ENCODE assay signal across 23 cellular contexts in the genomic region with DNA sequence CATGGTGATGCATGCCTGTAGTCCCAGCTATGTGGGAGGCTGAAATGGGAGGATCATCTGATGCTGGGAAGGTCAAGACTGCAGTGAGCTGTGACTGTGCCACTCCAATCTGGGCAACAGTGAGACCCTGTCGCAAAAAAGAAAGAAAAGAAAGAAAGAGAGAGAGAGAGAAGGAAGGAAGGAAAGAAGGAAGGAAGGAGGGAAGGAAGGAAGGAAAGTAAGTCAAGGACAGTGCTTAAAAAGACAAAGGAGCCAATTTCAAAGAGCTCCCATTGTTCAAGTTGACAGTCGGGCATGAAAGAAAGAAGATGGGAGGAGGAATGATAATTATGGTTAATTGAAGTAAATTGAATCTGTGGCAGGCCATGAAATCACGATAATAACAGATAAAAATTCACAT. TPM values are rescaled to one million over a fixed set of nuclear protein-coding genes. Genes with fewer than 3 reads are reported as not detected.
"Had no signal": no experiment of that assay in that cellular context is flagged by ENCODE, and none has a peak within 500 bp of the region (broad histone marks: within the 10 kb centered on the region; RNA-seq: fewer than 3 reads in every experiment).

No MANE protein-coding gene starts in this region.

- H3K4me3 Mint-ChIP-seq: memory B cell; mesothelial cell of epicardium; natural killer cell treated with Interleukin-12 subunit alpha and Interleukin-12 subunit beta and Interleukin-15 and Interleukin-18, amount 100 ng/mL, for 72 hours; stimulated activated naive B cell treated with anti-CD40 and anti-IgM and Interleukin-4, amounts not matched to agents 10 μg/mL and 1 μg/mL and 100 μg/mL, for 72 hours had no signal

- H3K27me3 Mint-ChIP-seq: stimulated activated naive B cell treated with anti-CD40 and anti-IgM and Interleukin-4, amounts not matched to agents 10 μg/mL and 1 μg/mL and 100 μg/mL, for 72 hours had no signal

- DNase-seq: dorsolateral prefrontal cortex; effector CD8-positive, alpha-beta T cell; foreskin melanocyte; head of caudate nucleus; kidney; left cardiac atrium; left ventricle myocardium inferior; lower lobe of right lung; psoas muscle; retina; right lobe of liver; stimulated activated CD4-positive, alpha-beta T cell treated with anti-CD3 and anti-CD28 coated beads, Interleukin-4, amount 100 ng/mL, for 24 hours; stimulated activated naive B cell treated with anti-CD40 and anti-IgM and Interleukin-4, amounts not matched to agents 10 μg/mL and 1 μg/mL and 100 μg/mL, for 72 hours; trophoblast cell had no signal

- ATAC-seq: left cardiac atrium; lower lobe of right lung; natural killer cell treated with Interleukin-12 subunit alpha and Interleukin-12 subunit beta and Interleukin-15 and Interleukin-18, amount 100 ng/mL, for 72 hours; psoas muscle; right lobe of liver; stimulated activated naive B cell treated with anti-CD40 and anti-IgM and Interleukin-4, amounts not matched to agents 10 μg/mL and 1 μg/mL and 100 μg/mL, for 72 hours had no signal

- H3K36me3 Mint-ChIP-seq: memory B cell; mesothelial cell of epicardium; natural killer cell treated with Interleukin-12 subunit alpha and Interleukin-12 subunit beta and Interleukin-15 and Interleukin-18, amount 100 ng/mL, for 72 hours; stimulated activated naive B cell treated with anti-CD40 and anti-IgM and Interleukin-4, amounts not matched to agents 10 μg/mL and 1 μg/mL and 100 μg/mL, for 72 hours had no signal

- H3K9me3 Mint-ChIP-seq: memory B cell; mesothelial cell of epicardium; natural killer cell treated with Interleukin-12 subunit alpha and Interleukin-12 subunit beta and Interleukin-15 and Interleukin-18, amount 100 ng/mL, for 72 hours; stimulated activated naive B cell treated with anti-CD40 and anti-IgM and Interleukin-4, amounts not matched to agents 10 μg/mL and 1 μg/mL and 100 μg/mL, for 72 hours had no signal

- H3K27ac ChIP-seq: coronary artery, dorsolateral prefrontal cortex, hepatocyte, left ventricle myocardium inferior, lower lobe of right lung, psoas muscle, right lobe of liver had no signal

- H3K4me1 ChIP-seq: right lobe of liver had no signal

- H3K4me3 ChIP-seq: coronary artery, dorsolateral prefrontal cortex, hepatocyte, left ventricle myocardium inferior, lower lobe of right lung, psoas muscle, right lobe of liver had no signal

- H3K36me3 ChIP-seq: left ventricle myocardium inferior, lower lobe of right lung, right lobe of liver had no signal

- H3K27me3 ChIP-seq: dorsolateral prefrontal cortex, hepatocyte, right lobe of liver had no signal

- H3K27ac Mint-ChIP-seq: memory B cell; mesothelial cell of epicardium; natural killer cell treated with Interleukin-12 subunit alpha and Interleukin-12 subunit beta and Interleukin-15 and Interleukin-18, amount 100 ng/mL, for 72 hours; stimulated activated naive B cell treated with anti-CD40 and anti-IgM and Interleukin-4, amounts not matched to agents 10 μg/mL and 1 μg/mL and 100 μg/mL, for 72 hours had no signal

- H3K9me3 ChIP-seq: left ventricle myocardium inferior, lower lobe of right lung, psoas muscle, right lobe of liver had no signal

RNA-seq across cellular contexts. Expression of a gene that starts 16.2 kb away (rescaled TPM):
- total RNA-seq: dorsolateral prefrontal cortex; hepatocyte; kidney; left cardiac atrium; left ventricle myocardium inferior; lower lobe of right lung; mesothelial cell of epicardium; mucosa of gallbladder; natural killer cell treated with Interleukin-12 subunit alpha and Interleukin-12 subunit beta and Interleukin-15 and Interleukin-18, amount 100 ng/mL, for 72 hours; omental fat pad; psoas muscle; right lobe of liver; urinary bladder had no signal
- polyA plus RNA-seq: hepatocyte, psoas muscle, urinary bladder had no signal

RNA-seq across cellular contexts. Expression of a gene that starts 18.4 kb away (rescaled TPM):
- total RNA-seq: natural killer cell treated with Interleukin-12 subunit alpha and Interleukin-12 subunit beta and Interleukin-15 and Interleukin-18, amount 100 ng/mL, for 72 hours had no signal

RNA-seq across cellular contexts. Expression of a gene that starts 24.0 kb away (rescaled TPM):
- total RNA-seq: dorsolateral prefrontal cortex; hepatocyte; left ventricle myocardium inferior; lower lobe of right lung; mesothelial cell of epicardium; myocyte; natural killer cell treated with Interleukin-12 subunit alpha and Interleukin-12 subunit beta and Interleukin-15 and Interleukin-18, amount 100 ng/mL, for 72 hours; omental fat pad; psoas muscle; right lobe of liver; urinary bladder had no signal
- polyA plus RNA-seq: hepatocyte, psoas muscle, urinary bladder had no signal

RNA-seq across cellular contexts. Expression of a gene that starts 42.7 kb away (rescaled TPM):
- total RNA-seq: dorsolateral prefrontal cortex; hepatocyte; kidney; left cardiac atrium; left ventricle myocardium inferior; lower lobe of right lung; mesothelial cell of epicardium; mucosa of gallbladder; myocyte; natural killer cell treated with Interleukin-12 subunit alpha and Interleukin-12 subunit beta and Interleukin-15 and Interleukin-18, amount 100 ng/mL, for 72 hours; omental fat pad; psoas muscle; right lobe of liver; urinary bladder had no signal
- polyA plus RNA-seq: hepatocyte, psoas muscle, urinary bladder had no signal
